In the genomic region with DNA sequence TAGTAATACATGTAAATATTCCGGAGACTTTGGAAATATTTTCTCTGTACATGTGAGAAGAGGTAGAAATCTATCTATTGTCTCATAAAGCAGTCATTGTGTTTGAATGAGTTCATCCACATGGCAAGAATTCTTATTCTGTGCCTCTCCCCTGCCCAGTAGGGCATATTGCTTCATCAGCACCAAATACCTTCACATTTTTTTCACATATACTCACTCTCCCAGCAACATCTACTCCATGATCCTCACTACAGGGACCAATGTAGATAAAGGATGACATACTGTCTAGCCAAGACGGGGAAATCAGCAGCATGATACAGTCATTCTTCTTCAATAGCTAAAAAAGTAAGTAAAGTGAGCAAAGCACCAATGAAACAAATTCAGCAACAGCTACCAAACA, we compare ENCODE assay signal across 18 cellular contexts. TPM values are rescaled to one million over a fixed set of nuclear protein-coding genes. Genes with fewer than 3 reads are reported as not detected.
A peak's percentile ranks its signal among the peaks of the same experiment; 100 is the strongest.
DNase-seq lines count a peak whose midpoint lies in the region; ATAC-seq and TF ChIP-seq lines count a peak whose summit lies in the region.
"Had no signal": no experiment of that assay in that cellular context is flagged by ENCODE, and none has a peak within 500 bp of the region (broad histone marks: within the 10 kb centered on the region; RNA-seq: fewer than 3 reads in every experiment).

No MANE protein-coding gene starts in this region.

- no peak overlapping the region for H3K4me2 ChIP-seq in mesenchymal stem cell (ENCODE audit: low read length, poor library complexity, severe bottlenecking)

- H3K4me3 Mint-ChIP-seq in natural killer cell treated with Interleukin-12 subunit alpha and Interleukin-12 subunit beta and Interleukin-15 and Interleukin-18, amount 100 ng/mL, for 72 hours: no peak overlapping the region
- H3K4me3 Mint-ChIP-seq in activated CD4-positive, alpha-beta T cell treated with anti-CD3 and anti-CD28 coated beads, Interleukin-2, amount 10 ng/mL, durations not matched to agents 24 days and 14 days: no peak overlapping the region
- H3K4me3 Mint-ChIP-seq: activated CD8-positive, alpha-beta T cell treated with anti-CD3 and anti-CD28 coated beads for 36 hours; stimulated activated naive B cell treated with anti-CD40 and anti-IgM and Interleukin-4, amounts not matched to agents 10 μg/mL and 1 μg/mL and 100 μg/mL, for 72 hours had no signal

- no peak overlapping the region for H3K4ac ChIP-seq in mesenchymal stem cell (ENCODE audit: low read depth in 1 of 2, low read length in 2 of 2)

- 80% methylated on average over 1 of the region's 2 CpGs for WGBS in mesenchymal stem cell
- WGBS in psoas muscle, 3 donors: 94 to 98% (median 96%) methylated on average over 2 of the region's 2 CpGs

- H3K9me3 ChIP-seq in mesenchymal stem cell (ENCODE audit: control insufficient read depth, low read length) (peaks cover 5% of the 10 kb centered on the region), psoas muscle (no peaks in the 10 kb centered on the region)

- TF ChIP-seq CTCF in BJ (IDR thresholded peaks at IDR 0.05; ENCODE audit: insufficient read depth, low read depth, low read length): no peak
- TF ChIP-seq CTCF in psoas muscle (IDR thresholded peaks at IDR 0.05): no peak

- H2BK12ac ChIP-seq in mesenchymal stem cell (ENCODE audit: low read length in 2 of 2): no peak overlapping the region

- H3K18ac ChIP-seq in mesenchymal stem cell (ENCODE audit: low read depth in 1 of 2, low read length in 2 of 2): no peak overlapping the region

- no peak overlapping the region for H3K4me3 ChIP-seq in BJ (ENCODE audit: low read depth, low read length)
- H3K4me3 ChIP-seq in mesenchymal stem cell (ENCODE audit: insufficient read depth in 1 of 2, low read depth in 1 of 2, low read length in 2 of 2): no peak overlapping the region
- H3K4me3 ChIP-seq in psoas muscle: no peak overlapping the region

- peaks cover 6% of the 10 kb centered on the region for H3K4me1 ChIP-seq in mesenchymal stem cell (ENCODE audit: control insufficient read depth, insufficient read depth, low read depth, low read length)
- no peaks in the 10 kb centered on the region for H3K4me1 ChIP-seq in psoas muscle

- no peak overlapping the region for H4K91ac ChIP-seq in mesenchymal stem cell (ENCODE audit: low read length)

- no peak for TF ChIP-seq EP300 in Ishikawa (IDR thresholded peaks at IDR 0.05; ENCODE audit: borderline replicate concordance)

- intact Hi-C loops in psoas muscle (cut with DNase I): no loop called here
- intact Hi-C loops in activated CD4-positive, alpha-beta T cell treated with anti-CD3 and anti-CD28 coated beads, Interleukin-2, amount 10 ng/mL, durations not matched to agents 24 days and 14 days (cut with micrococcal nuclease): no loop called here

- no peak overlapping the region for H2AFZ ChIP-seq in mesenchymal stem cell (ENCODE audit: low read depth, low read length)

- no peak overlapping the region for H3K23ac ChIP-seq in mesenchymal stem cell (ENCODE audit: low read length in 2 of 2)

- H2BK5ac ChIP-seq in mesenchymal stem cell (ENCODE audit: low read depth, low read length, poor library complexity, severe bottlenecking): no peak overlapping the region

- no peak overlapping the region for H2AK5ac ChIP-seq in mesenchymal stem cell (ENCODE audit: low read length, severe bottlenecking)

- H3K4me1 Mint-ChIP-seq in natural killer cell treated with Interleukin-12 subunit alpha and Interleukin-12 subunit beta and Interleukin-15 and Interleukin-18, amount 100 ng/mL, for 72 hours (ENCODE audit: low read depth in 2 of 2): peaks cover 0 to 4% of the 10 kb centered on the region in 2 donors
- peaks cover 10% of the 10 kb centered on the region for H3K4me1 Mint-ChIP-seq in activated CD4-positive, alpha-beta T cell treated with anti-CD3 and anti-CD28 coated beads, Interleukin-2, amount 10 ng/mL, durations not matched to agents 24 days and 14 days

- H3K27ac Mint-ChIP-seq in natural killer cell treated with Interleukin-12 subunit alpha and Interleukin-12 subunit beta and Interleukin-15 and Interleukin-18, amount 100 ng/mL, for 72 hours: no peak overlapping the region
- H3K27ac Mint-ChIP-seq in activated CD4-positive, alpha-beta T cell treated with anti-CD3 and anti-CD28 coated beads, Interleukin-2, amount 10 ng/mL, durations not matched to agents 24 days and 14 days: no peak overlapping the region
- H3K27ac Mint-ChIP-seq: activated CD8-positive, alpha-beta T cell treated with anti-CD3 and anti-CD28 coated beads for 36 hours; stimulated activated naive B cell treated with anti-CD40 and anti-IgM and Interleukin-4, amounts not matched to agents 10 μg/mL and 1 μg/mL and 100 μg/mL, for 72 hours had no signal

- H3K27me3 Mint-ChIP-seq in natural killer cell treated with Interleukin-12 subunit alpha and Interleukin-12 subunit beta and Interleukin-15 and Interleukin-18, amount 100 ng/mL, for 72 hours: no peaks in the 10 kb centered on the region
- no peaks in the 10 kb centered on the region for H3K27me3 Mint-ChIP-seq in activated CD4-positive, alpha-beta T cell treated with anti-CD3 and anti-CD28 coated beads, Interleukin-2, amount 10 ng/mL, durations not matched to agents 24 days and 14 days
- H3K27me3 Mint-ChIP-seq: activated CD8-positive, alpha-beta T cell treated with anti-CD3 and anti-CD28 coated beads for 36 hours; stimulated activated naive B cell treated with anti-CD40 and anti-IgM and Interleukin-4, amounts not matched to agents 10 μg/mL and 1 μg/mL and 100 μg/mL, for 72 hours had no signal

- H3K27me3 ChIP-seq in BJ (ENCODE audit: control insufficient read depth, insufficient read depth, low read length): no peaks in the 10 kb centered on the region
- no peaks in the 10 kb centered on the region for H3K27me3 ChIP-seq in mesenchymal stem cell (ENCODE audit: control insufficient read depth in 1 of 2, insufficient read depth in 1 of 2, low read length in 2 of 2)
- H3K27me3 ChIP-seq in psoas muscle (ENCODE audit: insufficient read depth in 3 of 3, low read length in 2 of 3): no peaks in the 10 kb centered on the region

- H3K27ac ChIP-seq in mesenchymal stem cell (ENCODE audit: low read length, poor library complexity, severe bottlenecking) (peak overlapping the region; percentile 33), psoas muscle (no peak overlapping the region)
- H3K27ac ChIP-seq: C4-2B had no signal

- H3K9me3 Mint-ChIP-seq in natural killer cell treated with Interleukin-12 subunit alpha and Interleukin-12 subunit beta and Interleukin-15 and Interleukin-18, amount 100 ng/mL, for 72 hours: no peaks in the 10 kb centered on the region
- peaks cover 6% of the 10 kb centered on the region for H3K9me3 Mint-ChIP-seq in activated CD4-positive, alpha-beta T cell treated with anti-CD3 and anti-CD28 coated beads, Interleukin-2, amount 10 ng/mL, durations not matched to agents 24 days and 14 days
- H3K9me3 Mint-ChIP-seq: activated CD8-positive, alpha-beta T cell treated with anti-CD3 and anti-CD28 coated beads for 36 hours had no signal

- DNase-seq in BJ (ENCODE audit: low read depth) (peak; percentile 32), dedifferentiated amniotic fluid mesenchymal stem cell (ENCODE audit: extremely low spot score) (peak; percentile 38), mesenchymal stem cell (peak; percentile 33), psoas muscle (no peak), MV-4-11 (lab: John Stamatoyannopoulos, UW) (no peak)
- DNase-seq in natural killer cell treated with Interleukin-12 subunit alpha and Interleukin-12 subunit beta and Interleukin-15 and Interleukin-18, amount 100 ng/mL, for 72 hours (ENCODE audit: low spot score): no peak
- no peak for DNase-seq in activated CD4-positive, alpha-beta T cell treated with anti-CD3 and anti-CD28 coated beads, Interleukin-2, amount 10 ng/mL, durations not matched to agents 24 days and 14 days
- DNase-seq: activated CD8-positive, alpha-beta T cell treated with anti-CD3 and anti-CD28 coated beads for 36 hours; activated effector memory CD4-positive, alpha-beta T cell treated with anti-CD3 and anti-CD28 coated beads, Interleukin-2, amount 50 U/mL, for 16 hours; NCI-H1694 treated with DMSO at 0.1 percent for 48 hours; NCI-H69; stimulated activated CD4-positive, alpha-beta T cell treated with anti-CD3 and anti-CD28 coated beads, Interleukin-4, amount 100 ng/mL, for 4 hours; stimulated activated naive B cell treated with anti-CD40 and anti-IgM and Interleukin-4, amounts not matched to agents 10 μg/mL and 1 μg/mL and 100 μg/mL, for 72 hours had no signal

- H3K14ac ChIP-seq in mesenchymal stem cell (ENCODE audit: low read length in 2 of 2): no peak overlapping the region

- CTCF ChIA-PET in BJ (lab: Yijun Ruan, JAX): no interaction called here

- H3K9ac ChIP-seq in mesenchymal stem cell (ENCODE audit: low read length): no peak overlapping the region

- ATAC-seq in psoas muscle: no peak
- ATAC-seq in natural killer cell treated with Interleukin-12 subunit alpha and Interleukin-12 subunit beta and Interleukin-15 and Interleukin-18, amount 100 ng/mL, for 72 hours: no peak
- ATAC-seq: activated CD8-positive, alpha-beta T cell treated with anti-CD3 and anti-CD28 coated beads for 36 hours; HCT116; stimulated activated naive B cell treated with anti-CD40 and anti-IgM and Interleukin-4, amounts not matched to agents 10 μg/mL and 1 μg/mL and 100 μg/mL, for 72 hours had no signal

- H3K36me3 Mint-ChIP-seq in natural killer cell treated with Interleukin-12 subunit alpha and Interleukin-12 subunit beta and Interleukin-15 and Interleukin-18, amount 100 ng/mL, for 72 hours: no peaks in the 10 kb centered on the region
- no peaks in the 10 kb centered on the region for H3K36me3 Mint-ChIP-seq in activated CD4-positive, alpha-beta T cell treated with anti-CD3 and anti-CD28 coated beads, Interleukin-2, amount 10 ng/mL, durations not matched to agents 24 days and 14 days (ENCODE audit: low read depth)

- POLR2A ChIA-PET in BJ (lab: Charles Lee): no interaction called here

- H2BK120ac ChIP-seq in mesenchymal stem cell (ENCODE audit: low read depth, low read length): no peak overlapping the region

- H3K36me3 ChIP-seq in BJ (ENCODE audit: control insufficient read depth, insufficient read depth, low read length) (no peaks in the 10 kb centered on the region), mesenchymal stem cell (ENCODE audit: control insufficient read depth in 1 of 2, insufficient read depth in 2 of 2, low read depth in 1 of 2, low read length in 2 of 2) (no peaks in the 10 kb centered on the region), psoas muscle (ENCODE audit: insufficient read depth in 1 of 2, low read depth in 1 of 2) (no peaks in the 10 kb centered on the region)

- TF ChIP-seq RAD21 in Ishikawa (IDR thresholded peaks at IDR 0.05; ENCODE audit: low read depth): no peak

- H2BK15ac ChIP-seq in mesenchymal stem cell (ENCODE audit: low read depth, poor library complexity, severe bottlenecking): no peak overlapping the region

- peaks cover 4% of the 10 kb centered on the region for H3K79me1 ChIP-seq in mesenchymal stem cell (replicated peaks; ENCODE audit: low read length, poor library complexity, severe bottlenecking)

- no peak overlapping the region for H4K8ac ChIP-seq in mesenchymal stem cell (ENCODE audit: low read length)

RNA-seq across cellular contexts. Expression of gene TAS2R14, which starts 1.3 kb away (rescaled TPM):
- 0.56 and 1.3 TPM in 2 replicates for polyA plus RNA-seq in BJ (2011; rRNA removed)
- polyA minus RNA-seq in BJ (2011; rRNA and poly(A)+ RNA removed): 1.5 and 2.4 TPM in 2 replicates
- 0.72 TPM for polyA plus RNA-seq in mesenchymal stem cell (2013, experiment 1 of 2)
- 1.3 TPM for polyA plus RNA-seq in mesenchymal stem cell (2013, experiment 2 of 2)
- total RNA-seq in psoas muscle: under 1 TPM; 0.30 to 0.68 (median 0.59) TPM
- under 1 TPM; 0.18 to 0.85 (median 0.66) TPM for polyA plus RNA-seq in psoas muscle
- total RNA-seq in natural killer cell treated with Interleukin-12 subunit alpha and Interleukin-12 subunit beta and Interleukin-15 and Interleukin-18, amount 100 ng/mL, for 72 hours: 1 to 10 TPM; 2.3 to 6.2 TPM
- 2.7 and 3.5 TPM in 2 replicates for total RNA-seq in activated CD4-positive, alpha-beta T cell treated with anti-CD3 and anti-CD28 coated beads, Interleukin-2, amount 10 ng/mL, durations not matched to agents 24 days and 14 days

RNA-seq across cellular contexts. Expression of gene PRH2, which starts 11.4 kb away (rescaled TPM):
- polyA plus RNA-seq in BJ (2011; rRNA removed) (0.18 TPM in 1 of 2 replicates, not detected in the other), psoas muscle (not detected)
- 0.33 and 0.87 TPM in 2 replicates for polyA minus RNA-seq in BJ (2011; rRNA and poly(A)+ RNA removed)
- not detected for polyA plus RNA-seq in mesenchymal stem cell (2013, experiment 1 of 2)
- 0.11 TPM for polyA plus RNA-seq in mesenchymal stem cell (2013, experiment 2 of 2)
- total RNA-seq in psoas muscle: not detected
- total RNA-seq in natural killer cell treated with Interleukin-12 subunit alpha and Interleukin-12 subunit beta and Interleukin-15 and Interleukin-18, amount 100 ng/mL, for 72 hours: not detected
- total RNA-seq in activated CD4-positive, alpha-beta T cell treated with anti-CD3 and anti-CD28 coated beads, Interleukin-2, amount 10 ng/mL, durations not matched to agents 24 days and 14 days: not detected in 2 replicates
- total RNA-seq: activated CD8-positive, alpha-beta T cell treated with anti-CD3 and anti-CD28 coated beads for 36 hours; frontal cortex; myocyte had no signal

RNA-seq across cellular contexts. Expression of gene TAS2R13, which starts 31.0 kb away (rescaled TPM):
- polyA plus RNA-seq in BJ (2011; rRNA removed) (0.10 TPM in 1 of 2 replicates, not detected in the other), psoas muscle (under 1 TPM in 1 of 3 donors, not detected in 2; 0.08 TPM)
- polyA minus RNA-seq in BJ (2011; rRNA and poly(A)+ RNA removed): 1.2 and 1.3 TPM in 2 replicates
- polyA plus RNA-seq in mesenchymal stem cell (2013, experiment 1 of 2): not detected
- polyA plus RNA-seq in mesenchymal stem cell (2013, experiment 2 of 2): not detected
- under 1 TPM in 3 of 4 donors, not detected in 1; 0.13 to 0.36 (median 0.28) TPM for total RNA-seq in psoas muscle
- 1 to 10 TPM; 1.2 to 4.3 TPM for total RNA-seq in natural killer cell treated with Interleukin-12 subunit alpha and Interleukin-12 subunit beta and Interleukin-15 and Interleukin-18, amount 100 ng/mL, for 72 hours
- total RNA-seq in activated CD4-positive, alpha-beta T cell treated with anti-CD3 and anti-CD28 coated beads, Interleukin-2, amount 10 ng/mL, durations not matched to agents 24 days and 14 days: 1.1 and 1.3 TPM in 2 replicates

RNA-seq across cellular contexts. Expression of gene TAS2R50, which starts 46.3 kb away (rescaled TPM):
- polyA plus RNA-seq in BJ (2011; rRNA removed) (0.12 TPM in 1 of 2 replicates, not detected in the other), psoas muscle (under 1 TPM in 1 of 3 donors, not detected in 2; 0.14 TPM)
- 2.7 and 3.1 TPM in 2 replicates for polyA minus RNA-seq in BJ (2011; rRNA and poly(A)+ RNA removed)
- polyA plus RNA-seq in mesenchymal stem cell (2013, experiment 1 of 2): not detected
- polyA plus RNA-seq in mesenchymal stem cell (2013, experiment 2 of 2): 0.04 TPM
- total RNA-seq in psoas muscle: under 1 TPM in 3 of 4 donors, not detected in 1; 0.29 to 0.99 (median 0.39) TPM
- total RNA-seq in natural killer cell treated with Interleukin-12 subunit alpha and Interleukin-12 subunit beta and Interleukin-15 and Interleukin-18, amount 100 ng/mL, for 72 hours: 1 to 10 TPM; 1.5 to 7.0 TPM
- 0.56 and 1.0 TPM in 2 replicates for total RNA-seq in activated CD4-positive, alpha-beta T cell treated with anti-CD3 and anti-CD28 coated beads, Interleukin-2, amount 10 ng/mL, durations not matched to agents 24 days and 14 days

RNA-seq across cellular contexts. Expression of gene PRH1, which starts 56.3 kb away (rescaled TPM):
- polyA plus RNA-seq in BJ (2011; rRNA removed) (3.0 and 3.4 TPM in 2 replicates), psoas muscle (1 to 10 TPM in 2 of 3 donors, under 1 TPM in 1; 0.59 to 3.0 (median 1.2) TPM)
- 30.4 and 44.3 TPM in 2 replicates for polyA minus RNA-seq in BJ (2011; rRNA and poly(A)+ RNA removed)
- polyA plus RNA-seq in mesenchymal stem cell (2013, experiment 1 of 2): 2.8 TPM
- 2.0 TPM for polyA plus RNA-seq in mesenchymal stem cell (2013, experiment 2 of 2)
- 1 to 10 TPM; 3.0 to 6.1 (median 4.4) TPM for total RNA-seq in psoas muscle
- 10 to 100 TPM; 14.1 to 63.8 TPM for total RNA-seq in natural killer cell treated with Interleukin-12 subunit alpha and Interleukin-12 subunit beta and Interleukin-15 and Interleukin-18, amount 100 ng/mL, for 72 hours
- total RNA-seq in activated CD4-positive, alpha-beta T cell treated with anti-CD3 and anti-CD28 coated beads, Interleukin-2, amount 10 ng/mL, durations not matched to agents 24 days and 14 days: 18.2 and 22.4 TPM in 2 replicates

Comparison
In these comparisons a context has a peak if more than half of its experiments do, and no peak if none do; other contexts are left out.
1. DNase-seq: peak in BJ (single experiment), dedifferentiated amniotic fluid mesenchymal stem cell (single experiment) and mesenchymal stem cell (single experiment); none in psoas muscle (0 of 2), MV-4-11 (single experiment), natural killer cell treated with Interleukin-12 subunit alpha and Interleukin-12 subunit beta and Interleukin-15 and Interleukin-18, amount 100 ng/mL, for 72 hours (single experiment) and activated CD4-positive, alpha-beta T cell treated with anti-CD3 and anti-CD28 coated beads, Interleukin-2, amount 10 ng/mL, durations not matched to agents 24 days and 14 days (single experiment).